ENCODE assay signal across 1 cellular context in genomic region chr17:29389994-29390855, GRCh38.
TF ChIP-seq lines count a peak whose summit lies in the region.

TAOK1 (plus strand) TSS chr17:29390363; CDS start chr17:29451549, 61,186 bp downstream.

TF ChIP-seq in HepG2, 621 proteins besides CTCF, POLR2A, EP300 and RAD21 (continued from another document and continues in another):
- TF ChIP-seq PRDM10 (CRISPR knock-in tag; IDR thresholded peaks at IDR 0.05; ENCODE audit: low read depth) (no peak), MTA3 (CRISPR knock-in tag; IDR thresholded peaks at IDR 0.05) (no peak), PHF21A (CRISPR knock-in tag; IDR thresholded peaks at IDR 0.05) (peak; percentile 68; the same call in 1 of the 2 replicates), ZNF430 (CRISPR knock-in tag; IDR thresholded peaks at IDR 0.05) (0 out of 2 replicates have a peak, but pooled peaks have one; percentile 47), KAT2B (IDR thresholded peaks at IDR 0.05; ENCODE audit: borderline replicate concordance, low read depth, low read length) (no peak), TIGD3 (CRISPR knock-in tag; IDR thresholded peaks at IDR 0.05; ENCODE audit: borderline replicate concordance) (no peak), NR3C1 (CRISPR knock-in tag; IDR thresholded peaks at IDR 0.05) (no peak), ZNF850 (CRISPR knock-in tag; conservative IDR thresholded peaks at IDR 0.05) (no peak), HDAC2 (CRISPR knock-in tag; IDR thresholded peaks at IDR 0.05) (0 out of 2 replicates have a peak, but pooled peaks have one; percentile 14), ZNF431 (CRISPR knock-in tag; IDR thresholded peaks at IDR 0.05; ENCODE audit: borderline replicate concordance, low read depth) (no peak), ZNF160 (CRISPR knock-in tag; IDR thresholded peaks at IDR 0.05) (0 out of 2 replicates have a peak, but pooled peaks have one; percentile 27), IRF1 (CRISPR knock-in tag; IDR thresholded peaks at IDR 0.05; ENCODE audit: low read depth) (no peak), BATF2 (CRISPR knock-in tag; IDR thresholded peaks at IDR 0.05) (0 out of 2 replicates have a peak, but pooled peaks have one; percentile 31), ZIK1 (CRISPR knock-in tag; IDR thresholded peaks at IDR 0.05; ENCODE audit: borderline replicate concordance, low read depth) (peak; percentile 51; the same call in 1 of the 2 replicates), PHF20 (CRISPR knock-in tag; IDR thresholded peaks at IDR 0.05) (peak; percentile 63; the same call in 1 of the 2 replicates), ZNF205 (CRISPR knock-in tag; IDR thresholded peaks at IDR 0.05) (no peak), TRIM24 (CRISPR knock-in tag; IDR thresholded peaks at IDR 0.05) (no peak), ZNF101 (CRISPR knock-in tag; IDR thresholded peaks at IDR 0.05; ENCODE audit: borderline replicate concordance, low read depth) (no peak), NCOA2 (CRISPR knock-in tag; IDR thresholded peaks at IDR 0.05) (0 out of 2 replicates have a peak, but pooled peaks have one; percentile 34), ETV5 (CRISPR knock-in tag; IDR thresholded peaks at IDR 0.05; ENCODE audit: borderline replicate concordance) (0 out of 2 replicates have a peak, but pooled peaks have one; percentile 38), ARID2 (CRISPR knock-in tag; IDR thresholded peaks at IDR 0.05; ENCODE audit: borderline replicate concordance) (peak; percentile 91; the same call in 1 of the 2 replicates), SNAPC5 (CRISPR knock-in tag; IDR thresholded peaks at IDR 0.05; ENCODE audit: borderline replicate concordance) (no peak), ZNF546 (CRISPR knock-in tag; conservative IDR thresholded peaks at IDR 0.05) (peak; percentile 29; the same call in 1 of the 2 replicates), BCL6 (CRISPR knock-in tag; IDR thresholded peaks at IDR 0.05) (no peak), PATZ1 (CRISPR knock-in tag; IDR thresholded peaks at IDR 0.05) (peak; percentile 56), SAP130 (CRISPR knock-in tag; IDR thresholded peaks at IDR 0.05; ENCODE audit: low read depth) (peak; percentile 93), TFAP4 (IDR thresholded peaks at IDR 0.05; ENCODE audit: borderline replicate concordance, low read depth) (peak; percentile 53; the same call in 1 of the 2 replicates), HDAC6 (IDR thresholded peaks at IDR 0.05; ENCODE audit: low read depth, low read length) (no peak), IRX3 (CRISPR knock-in tag; IDR thresholded peaks at IDR 0.05; ENCODE audit: borderline replicate concordance, low read depth) (0 out of 2 replicates have a peak, but pooled peaks have one; percentile 54), E2F2 (CRISPR knock-in tag; IDR thresholded peaks at IDR 0.05; ENCODE audit: borderline replicate concordance) (no peak), KDM5A (IDR thresholded peaks at IDR 0.05; ENCODE audit: borderline replicate concordance, low read length) (peak; percentile 87), ZNF333 (CRISPR knock-in tag; IDR thresholded peaks at IDR 0.05; ENCODE audit: borderline replicate concordance) (no peak), NFKB2 (CRISPR knock-in tag; IDR thresholded peaks at IDR 0.05; ENCODE audit: borderline replicate concordance) (0 out of 2 replicates have a peak, but pooled peaks have one; percentile 56), THYN1 (CRISPR knock-in tag; IDR thresholded peaks at IDR 0.05; ENCODE audit: borderline replicate concordance, low read depth) (no peak), ZNF878 (CRISPR knock-in tag; IDR thresholded peaks at IDR 0.05) (0 out of 2 replicates have a peak, but pooled peaks have one; percentile 56), GTF2F1 (IDR thresholded peaks at IDR 0.05; ENCODE audit: low read length) (no peak), ATF2 (CRISPR knock-in tag; IDR thresholded peaks at IDR 0.05) (peak; percentile 55; the same call in 1 of the 2 replicates), ZNF256 (CRISPR knock-in tag; conservative IDR thresholded peaks at IDR 0.05) (no peak), REST (IDR thresholded peaks at IDR 0.05; ENCODE audit: borderline replicate concordance in 1 of 2, low read depth in 1 of 2, low read length in 2 of 2) (peak; percentile 47 to 88), ZNF614 (CRISPR knock-in tag; IDR thresholded peaks at IDR 0.05; ENCODE audit: borderline replicate concordance) (peak; percentile 67; the same call in 1 of the 2 replicates), SIN3A (IDR thresholded peaks at IDR 0.05; ENCODE audit: borderline replicate concordance, low read depth, low read length) (peak; percentile 85; the same call in 1 of the 2 replicates), ZNF138 (CRISPR knock-in tag; IDR thresholded peaks at IDR 0.05; ENCODE audit: low read depth) (no peak; the same call in 1 of the 2 replicates), SOX6 (IDR thresholded peaks at IDR 0.05) (no peak), SOX6 (CRISPR knock-in tag; IDR thresholded peaks at IDR 0.05) (peak; percentile 46), ZNF660 (CRISPR knock-in tag; IDR thresholded peaks at IDR 0.05; ENCODE audit: borderline replicate concordance, low read depth) (no peak), ZNF292 (CRISPR knock-in tag; IDR thresholded peaks at IDR 0.05; ENCODE audit: borderline replicate concordance, low read depth) (peak; percentile 87), RBM22 (optimal IDR thresholded peaks at IDR 0.05; ENCODE audit: low read length) (no peak), ZKSCAN5 (CRISPR knock-in tag; IDR thresholded peaks at IDR 0.05) (no peak), SKI (IDR thresholded peaks at IDR 0.05; ENCODE audit: partially characterized antibody) (peak; percentile 38), PRMT3 (CRISPR knock-in tag; IDR thresholded peaks at IDR 0.05; ENCODE audit: borderline replicate concordance, low read depth) (no peak)
